ENCODE assay signal across 26 cellular contexts in the genomic region with DNA sequence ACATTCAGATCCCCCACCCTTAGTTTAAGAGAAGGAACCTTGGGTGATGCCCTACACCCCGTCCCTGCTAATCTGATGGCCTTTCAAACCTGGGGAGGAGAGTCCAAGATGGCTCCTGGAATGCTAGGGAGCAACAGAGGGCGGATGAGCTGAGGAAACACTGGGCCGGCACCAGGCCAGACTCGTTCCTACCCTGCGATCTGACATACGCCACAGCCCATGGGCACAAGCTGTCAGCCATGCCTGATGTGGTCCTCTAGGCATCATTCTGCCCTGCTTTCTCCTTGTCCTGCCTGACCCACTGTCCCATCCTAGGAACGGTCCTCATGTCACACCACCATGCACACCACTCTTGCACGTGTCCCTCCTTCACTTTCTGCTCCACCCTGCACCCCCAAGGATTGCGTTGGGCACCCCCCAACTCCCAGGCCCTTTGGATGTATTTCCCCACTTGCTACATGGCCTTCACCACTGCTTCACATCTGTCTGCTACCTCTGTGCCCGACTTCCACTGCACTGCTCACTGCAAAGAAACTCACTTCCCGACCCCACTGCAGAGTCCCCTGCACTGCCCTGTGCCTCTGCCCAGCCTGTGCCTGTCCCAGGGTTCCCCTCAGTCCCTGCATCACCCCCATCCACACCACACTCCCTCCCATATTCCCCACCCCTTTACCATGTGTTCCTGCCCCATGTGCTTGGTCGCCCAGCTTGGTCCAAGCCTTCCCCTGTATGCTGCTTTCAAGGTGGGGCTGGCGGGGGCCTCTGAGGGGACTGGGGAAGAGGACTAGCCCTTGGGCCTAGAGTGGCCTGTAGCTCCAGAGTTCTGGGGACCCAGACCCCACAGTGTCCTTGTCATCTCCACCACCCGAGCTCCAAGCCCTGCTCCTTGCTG. TPM values are rescaled to one million over a fixed set of nuclear protein-coding genes. Genes with fewer than 3 reads are reported as not detected.
DNase-seq lines count a peak whose midpoint lies in the region; ATAC-seq and TF ChIP-seq lines count a peak whose summit lies in the region.
"Had no signal": no experiment of that assay in that cellular context is flagged by ENCODE, and none has a peak within 500 bp of the region (broad histone marks: within the 10 kb centered on the region; RNA-seq: fewer than 3 reads in every experiment).

No MANE protein-coding gene starts in this region.

- H3K4me1 ChIP-seq in PC-3 (ENCODE audit: insufficient read depth, low read length) (peaks cover 11% of the 10 kb centered on the region), upper lobe of right lung (no peaks in the 10 kb centered on the region)
- H3K4me1 ChIP-seq: gastroesophageal sphincter, sigmoid colon, upper lobe of left lung had no signal

- no peaks in the 10 kb centered on the region for H4K20me1 ChIP-seq in PC-3 (ENCODE audit: low read length)

- H3K27ac Mint-ChIP-seq in activated CD8-positive, alpha-beta T cell treated with anti-CD3 and anti-CD28 coated beads, Interleukin-2, amount 10 ng/mL, durations not matched to agents 7 days and 5 days: peak overlapping the region; percentile 15
- no peak overlapping the region for H3K27ac Mint-ChIP-seq in activated CD8-positive, alpha-beta T cell treated with anti-CD3 and anti-CD28 coated beads for 36 hours
- H3K27ac Mint-ChIP-seq in type B pancreatic cell: no peak overlapping the region
- H3K27ac Mint-ChIP-seq: activated CD4-positive, alpha-beta memory T cell treated with anti-CD3 and anti-CD28 coated beads, Interleukin-2, amount 10 ng/mL, durations not matched to agents 7 days and 5 days; T-cell had no signal

- no peak for DNase-seq in activated CD8-positive, alpha-beta T cell treated with anti-CD3 and anti-CD28 coated beads, Interleukin-2, amount 10 ng/mL, durations not matched to agents 7 days and 5 days
- DNase-seq in activated CD8-positive, alpha-beta T cell treated with anti-CD3 and anti-CD28 coated beads for 36 hours: no peak
- DNase-seq in PC-3: no peak
- peak; percentile 29 for DNase-seq in islet precursor cell
- DNase-seq in type B pancreatic cell (ENCODE audit: extremely low spot score, unreplicated experiment): peak; percentile 60
- no peak for DNase-seq in NCI-H69 (lab: John Stamatoyannopoulos, UW)
- DNase-seq in upper lobe of right lung: no peak
- DNase-seq in activated naive CD4-positive, alpha-beta T cell (lab: John Stamatoyannopoulos, UW): no peak
- DNase-seq: activated CD4-positive, alpha-beta memory T cell treated with anti-CD3 and anti-CD28 coated beads, Interleukin-2, amount 10 ng/mL, durations not matched to agents 7 days and 5 days; activated effector memory CD4-positive, alpha-beta T cell treated with Interleukin-2 at 50 U/mL for 16 hours; activated naive CD8-positive, alpha-beta T cell treated with anti-CD3 and anti-CD28 coated beads, Interleukin-2, amount 10 ng/mL, durations not matched to agents 7 days and 5 days; activated T-cell treated with anti-CD3 and anti-CD28 coated beads, Interleukin-2, amount 50 U/mL, for 1 hour; CD4-positive, CD25-positive, alpha-beta regulatory T cell; DMS 273 treated with DMSO at 0.1 percent for 48 hours; naive thymus-derived CD8-positive, alpha-beta T cell; NCI-H146; NCI-H748 treated with DMSO at 0.1 percent for 48 hours; sigmoid colon; stimulated activated CD4-positive, alpha-beta T cell treated with anti-CD3 and anti-CD28 coated beads, Interleukin-4, amount 100 ng/mL, for 1 hour; upper lobe of left lung had no signal

- H3K79me2 ChIP-seq in PC-3 (ENCODE audit: low read length): 0 out of 2 replicates have a peak, but pooled peaks cover 6% of the 10 kb centered on the region
- H3K79me2 ChIP-seq: hepatocyte had no signal

- TF ChIP-seq CTCF in activated CD8-positive, alpha-beta T cell treated with anti-CD3 and anti-CD28 coated beads for 36 hours (IDR thresholded peaks at IDR 0.05): no peak
- TF ChIP-seq CTCF in PC-3 (conservative IDR thresholded peaks at IDR 0.05; ENCODE audit: low read depth, low read length): no peak
- no peak for TF ChIP-seq CTCF in type B pancreatic cell (conservative IDR thresholded peaks at IDR 0.05)
- TF ChIP-seq CTCF in upper lobe of right lung (IDR thresholded peaks at IDR 0.05): no peak

- H3K9me3 Mint-ChIP-seq in activated CD8-positive, alpha-beta T cell treated with anti-CD3 and anti-CD28 coated beads, Interleukin-2, amount 10 ng/mL, durations not matched to agents 7 days and 5 days (ENCODE audit: insufficient read depth): no peaks in the 10 kb centered on the region
- H3K9me3 Mint-ChIP-seq in activated CD8-positive, alpha-beta T cell treated with anti-CD3 and anti-CD28 coated beads for 36 hours: no peaks in the 10 kb centered on the region
- H3K9me3 Mint-ChIP-seq in type B pancreatic cell: no peaks in the 10 kb centered on the region
- H3K9me3 Mint-ChIP-seq: activated CD4-positive, alpha-beta memory T cell treated with anti-CD3 and anti-CD28 coated beads, Interleukin-2, amount 10 ng/mL, durations not matched to agents 7 days and 5 days; activated naive CD8-positive, alpha-beta T cell treated with anti-CD3 and anti-CD28 coated beads, Interleukin-2, amount 10 ng/mL, durations not matched to agents 7 days and 5 days; CD4-positive, CD25-positive, alpha-beta regulatory T cell; naive thymus-derived CD8-positive, alpha-beta T cell; T-cell had no signal

- H3K9me3 ChIP-seq in PC-3 (ENCODE audit: low read length) (no peaks in the 10 kb centered on the region), upper lobe of right lung (no peaks in the 10 kb centered on the region)
- H3K9me3 ChIP-seq: gastroesophageal sphincter, sigmoid colon, upper lobe of left lung had no signal

- H3K27ac ChIP-seq in PC-3 (ENCODE audit: low read length) (no peak overlapping the region), upper lobe of right lung (no peak overlapping the region)
- H3K27ac ChIP-seq: gastroesophageal sphincter, hepatocyte, HL-60, sigmoid colon, upper lobe of left lung had no signal

- H3F3A ChIP-seq in PC-3 (ENCODE audit: low read length, unreplicated experiment): no peaks in the 10 kb centered on the region

- no peak for ATAC-seq in activated CD8-positive, alpha-beta T cell treated with anti-CD3 and anti-CD28 coated beads, Interleukin-2, amount 10 ng/mL, durations not matched to agents 7 days and 5 days
- no peak for ATAC-seq in activated CD8-positive, alpha-beta T cell treated with anti-CD3 and anti-CD28 coated beads for 36 hours
- no peak for ATAC-seq in PC-3
- ATAC-seq in upper lobe of right lung: no peak
- ATAC-seq: activated CD4-positive, CD25-positive, alpha-beta regulatory T cell treated with anti-CD3 and anti-CD28 coated beads, Interleukin-2, amount 50 U/mL, for 24 hours; gastroesophageal sphincter; naive thymus-derived CD8-positive, alpha-beta T cell; T-cell had no signal

- no peak overlapping the region for H3K4me3 Mint-ChIP-seq in activated CD8-positive, alpha-beta T cell treated with anti-CD3 and anti-CD28 coated beads, Interleukin-2, amount 10 ng/mL, durations not matched to agents 7 days and 5 days
- no peak overlapping the region for H3K4me3 Mint-ChIP-seq in activated CD8-positive, alpha-beta T cell treated with anti-CD3 and anti-CD28 coated beads for 36 hours
- no peak overlapping the region for H3K4me3 Mint-ChIP-seq in type B pancreatic cell
- H3K4me3 Mint-ChIP-seq: activated CD4-positive, alpha-beta memory T cell treated with anti-CD3 and anti-CD28 coated beads, Interleukin-2, amount 10 ng/mL, durations not matched to agents 7 days and 5 days; activated naive CD8-positive, alpha-beta T cell treated with anti-CD3 and anti-CD28 coated beads, Interleukin-2, amount 10 ng/mL, durations not matched to agents 7 days and 5 days; CD4-positive, CD25-positive, alpha-beta regulatory T cell; naive thymus-derived CD8-positive, alpha-beta T cell; T-cell had no signal

- H3K27me3 Mint-ChIP-seq in activated CD8-positive, alpha-beta T cell treated with anti-CD3 and anti-CD28 coated beads, Interleukin-2, amount 10 ng/mL, durations not matched to agents 7 days and 5 days (ENCODE audit: low read depth): no peaks in the 10 kb centered on the region
- no peaks in the 10 kb centered on the region for H3K27me3 Mint-ChIP-seq in activated CD8-positive, alpha-beta T cell treated with anti-CD3 and anti-CD28 coated beads for 36 hours
- H3K27me3 Mint-ChIP-seq in type B pancreatic cell: no peaks in the 10 kb centered on the region
- H3K27me3 Mint-ChIP-seq: activated CD4-positive, alpha-beta memory T cell treated with anti-CD3 and anti-CD28 coated beads, Interleukin-2, amount 10 ng/mL, durations not matched to agents 7 days and 5 days; activated naive CD8-positive, alpha-beta T cell treated with anti-CD3 and anti-CD28 coated beads, Interleukin-2, amount 10 ng/mL, durations not matched to agents 7 days and 5 days; CD4-positive, CD25-positive, alpha-beta regulatory T cell; naive thymus-derived CD8-positive, alpha-beta T cell; T-cell had no signal

- intact Hi-C loops in activated CD8-positive, alpha-beta T cell treated with anti-CD3 and anti-CD28 coated beads for 36 hours (cut with micrococcal nuclease): no loop called here
- intact Hi-C loops in PC-3 (cut with micrococcal nuclease): loop anchor here (1.0 kb wide), 1 partner anchor 69 kb away; no protein-coding TSS in a partner anchor
- intact Hi-C loops in upper lobe of right lung (cut with DNase I): no loop called here

- H3K27me3 ChIP-seq in PC-3 (ENCODE audit: low read length) (no peaks in the 10 kb centered on the region), upper lobe of right lung (no peaks in the 10 kb centered on the region)
- H3K27me3 ChIP-seq: gastroesophageal sphincter, hepatocyte, sigmoid colon, upper lobe of left lung had no signal

- no peaks in the 10 kb centered on the region; the same call in none of the 2 replicates for H3K36me3 ChIP-seq in PC-3 (ENCODE audit: low read depth, low read length)
- H3K36me3 ChIP-seq in upper lobe of right lung: peaks cover 90% of the 10 kb centered on the region

- H3K36me3 Mint-ChIP-seq in activated CD8-positive, alpha-beta T cell treated with anti-CD3 and anti-CD28 coated beads, Interleukin-2, amount 10 ng/mL, durations not matched to agents 7 days and 5 days (ENCODE audit: low read depth): peaks cover 39% of the 10 kb centered on the region
- H3K36me3 Mint-ChIP-seq in activated CD8-positive, alpha-beta T cell treated with anti-CD3 and anti-CD28 coated beads for 36 hours (ENCODE audit: low read depth): peaks cover 2% of the 10 kb centered on the region
- peaks cover 26% of the 10 kb centered on the region for H3K36me3 Mint-ChIP-seq in type B pancreatic cell

- BruUV-seq in PC-3 (replicated peaks; lab: Mats Ljungman, UMichigan): TSS peak; percentile 17

- H3K4me2 ChIP-seq in PC-3 (ENCODE audit: low read length): no peak overlapping the region
- H3K4me2 ChIP-seq: hepatocyte had no signal

- no peak overlapping the region for H3K4me3 ChIP-seq in PC-3 (ENCODE audit: low read length)
- no peak overlapping the region for H3K4me3 ChIP-seq in upper lobe of right lung
- H3K4me3 ChIP-seq: gastroesophageal sphincter, hepatocyte, lung, sigmoid colon, upper lobe of left lung had no signal

- peaks cover 10% of the 10 kb centered on the region for H3K4me1 Mint-ChIP-seq in activated CD8-positive, alpha-beta T cell treated with anti-CD3 and anti-CD28 coated beads, Interleukin-2, amount 10 ng/mL, durations not matched to agents 7 days and 5 days (ENCODE audit: low read depth)
- peaks cover 8% of the 10 kb centered on the region for H3K4me1 Mint-ChIP-seq in activated CD8-positive, alpha-beta T cell treated with anti-CD3 and anti-CD28 coated beads for 36 hours (ENCODE audit: low read depth)
- no peaks in the 10 kb centered on the region for H3K4me1 Mint-ChIP-seq in type B pancreatic cell (ENCODE audit: unreplicated experiment)

- POLR2A ChIA-PET in activated CD8-positive, alpha-beta T cell treated with anti-CD3 and anti-CD28 coated beads, Interleukin-2, amount 10 ng/mL, durations not matched to agents 7 days and 5 days (lab: Charles Lee): no interaction called here
- POLR2A ChIA-PET in activated CD8-positive, alpha-beta T cell treated with anti-CD3 and anti-CD28 coated beads for 36 hours (lab: Charles Lee): interaction anchor here (1.6 kb wide), 1 partner anchor 30 kb away, joined by 3 read pairs; no protein-coding TSS in a partner anchor
- POLR2A ChIA-PET in PC-3 (lab: Charles Lee; ENCODE audit: unreplicated experiment): interaction anchor here (0.6 kb wide), 1 partner anchor 32 kb away, joined by 3 read pairs; no protein-coding TSS in a partner anchor

- H3K9me2 ChIP-seq in PC-3 (replicated peaks; ENCODE audit: low read length): no peaks in the 10 kb centered on the region

- CTCF ChIA-PET in activated CD8-positive, alpha-beta T cell treated with anti-CD3 and anti-CD28 coated beads, Interleukin-2, amount 10 ng/mL, durations not matched to agents 7 days and 5 days (lab: Charles Lee): interaction anchor here (0.9 to 3.4 kb wide), 3 partner anchors 10 to 347 kb away, joined by 3 to 13 read pairs (median 6); no protein-coding TSS in a partner anchor
- CTCF ChIA-PET in activated CD8-positive, alpha-beta T cell treated with anti-CD3 and anti-CD28 coated beads for 36 hours (lab: Charles Lee): no interaction called here
- CTCF ChIA-PET in PC-3 (lab: Charles Lee): no interaction called here

- H2AFZ ChIP-seq in PC-3 (ENCODE audit: low read length): no peak overlapping the region
- H2AFZ ChIP-seq: hepatocyte had no signal

- H3K9ac ChIP-seq in PC-3 (ENCODE audit: low read length): no peak overlapping the region

RNA-seq across cellular contexts. Expression of gene USP35, which starts 29.2 kb away (rescaled TPM):
- total RNA-seq in activated CD8-positive, alpha-beta T cell treated with anti-CD3 and anti-CD28 coated beads, Interleukin-2, amount 10 ng/mL, durations not matched to agents 7 days and 5 days: 10 to 100 TPM; 11.9 to 12.8 TPM
- total RNA-seq in activated CD8-positive, alpha-beta T cell treated with anti-CD3 and anti-CD28 coated beads for 36 hours: 1 to 10 TPM; 6.8 to 7.7 TPM
- total RNA-seq in PC-3 (2014; rRNA removed): 8.5 and 12.0 TPM in 2 replicates
- 8.9 and 9.7 TPM in 2 replicates for total RNA-seq in type B pancreatic cell (ENCODE audit: low replicate concordance)
- 7.1 TPM for total RNA-seq in upper lobe of right lung

RNA-seq across cellular contexts. Expression of gene KCTD21, which starts 29.5 kb away (rescaled TPM):
- total RNA-seq in activated CD8-positive, alpha-beta T cell treated with anti-CD3 and anti-CD28 coated beads, Interleukin-2, amount 10 ng/mL, durations not matched to agents 7 days and 5 days: 1 to 10 TPM; 7.1 to 7.8 TPM
- total RNA-seq in activated CD8-positive, alpha-beta T cell treated with anti-CD3 and anti-CD28 coated beads for 36 hours: 1 to 10 TPM; 4.1 to 5.2 TPM
- 9.4 and 13.0 TPM in 2 replicates for total RNA-seq in PC-3 (2014; rRNA removed)
- 9.7 and 10.7 TPM in 2 replicates for total RNA-seq in type B pancreatic cell (ENCODE audit: low replicate concordance)
- total RNA-seq in upper lobe of right lung: 10.9 TPM

Comparison
In these comparisons a context has a peak if more than half of its experiments do, and no peak if none do; other contexts are left out.
1. DNase-seq: peak in islet precursor cell (single experiment) and type B pancreatic cell (single experiment); none in activated CD8-positive, alpha-beta T cell treated with anti-CD3 and anti-CD28 coated beads, Interleukin-2, amount 10 ng/mL, durations not matched to agents 7 days and 5 days (single experiment), activated CD8-positive, alpha-beta T cell treated with anti-CD3 and anti-CD28 coated beads for 36 hours (single experiment), PC-3 (single experiment), NCI-H69 (single experiment), upper lobe of right lung (single experiment) and activated naive CD4-positive, alpha-beta T cell (0 of 4).